Comparison of ENCODE assay signal across 12 cellular contexts in genomic region chr3:50138266-50139230, GRCh38. TPM values are rescaled to one million over a fixed set of nuclear protein-coding genes. Genes with fewer than 3 reads are reported as not detected.
DNase-seq lines count a peak whose midpoint lies in the region; ATAC-seq, FAIRE-seq and TF ChIP-seq lines count a peak whose summit lies in the region.
"Had no signal": no experiment of that assay in that cellular context is flagged by ENCODE, and none has a peak within 500 bp of the region (broad histone marks: within the 10 kb centered on the region; RNA-seq: fewer than 3 reads in every experiment).

No MANE protein-coding gene starts in this region.

- DNase-seq in NCI-H524 (lab: John Stamatoyannopoulos, UW) (peak; percentile 76 to 81), NCI-H524 treated with DMSO at 0.1 percent for 48 hours (lab: John Stamatoyannopoulos, UW) (no peak), NB4 (ENCODE audit: low read depth) (peak; percentile 31), GM12891 (ENCODE audit: insufficient read length, low spot score) (no peak), hepatic stellate cell (ENCODE audit: low spot score) (no peak)
- no peak for DNase-seq in naive thymus-derived CD8-positive, alpha-beta T cell
- DNase-seq: stimulated activated CD4-positive, alpha-beta T cell treated with anti-CD3 and anti-CD28 coated beads, Interleukin-4, amount 100 ng/mL, for 4 hours; T-helper 9 cell had no signal

- TF ChIP-seq POLR2A in NB4 (IDR thresholded peaks at IDR 0.05; ENCODE audit: extremely low read depth, insufficient read length) (no peak), GM12891 (IDR thresholded peaks at IDR 0.05; ENCODE audit: low read depth, low read length) (no peak)

- TF ChIP-seq CTCF in NB4 (IDR thresholded peaks at IDR 0.05; ENCODE audit: low read depth, low read length), result no peak
- TF ChIP-seq CTCF in nephron (IDR thresholded peaks at IDR 0.05; ENCODE audit: unreplicated experiment in 3 of 3), result no peak

- H3K27me3 Mint-ChIP-seq in activated T-helper 17 cell treated with anti-CD3 and anti-CD28 coated beads, Interleukin-2, amount 50 U/mL, for 72 hours, result no peaks in the 10 kb centered on the region
- peaks cover 3% of the 10 kb centered on the region for H3K27me3 Mint-ChIP-seq in nephron (ENCODE audit: low read depth)
- peaks cover 0 to 6% (median 0%) of the 10 kb centered on the region in 5 donors for H3K27me3 Mint-ChIP-seq in naive thymus-derived CD8-positive, alpha-beta T cell

- POLR2A ChIA-PET in naive thymus-derived CD8-positive, alpha-beta T cell (lab: Charles Lee), result no interaction called here

- FAIRE-seq in GM12891 (lab: Jason Lieb, UNC), result no peak

- H3K9me3 Mint-ChIP-seq in activated T-helper 17 cell treated with anti-CD3 and anti-CD28 coated beads, Interleukin-2, amount 50 U/mL, for 72 hours, result no peaks in the 10 kb centered on the region
- no peaks in the 10 kb centered on the region for H3K9me3 Mint-ChIP-seq in nephron
- H3K9me3 Mint-ChIP-seq in naive thymus-derived CD8-positive, alpha-beta T cell, result peaks cover 0 to 1% (median 0%) of the 10 kb centered on the region in 9 donors

- H3K4me3 ChIP-seq in NB4 (ENCODE audit: low read depth, low read length), result no peak overlapping the region

- H3K27ac Mint-ChIP-seq in activated T-helper 17 cell treated with anti-CD3 and anti-CD28 coated beads, Interleukin-2, amount 50 U/mL, for 72 hours, result peak overlapping the region; percentile 68
- peak overlapping the region; percentile 75 to 95 (median 92) for H3K27ac Mint-ChIP-seq in nephron
- peak overlapping the region in 2 of 10 donors; percentile 52 to 71 for H3K27ac Mint-ChIP-seq in naive thymus-derived CD8-positive, alpha-beta T cell

- H3K4me1 Mint-ChIP-seq in activated T-helper 17 cell treated with anti-CD3 and anti-CD28 coated beads, Interleukin-2, amount 50 U/mL, for 72 hours, result peaks cover 8% of the 10 kb centered on the region
- H3K4me1 Mint-ChIP-seq in nephron, result peaks cover 43% of the 10 kb centered on the region
- H3K4me1 Mint-ChIP-seq in naive thymus-derived CD8-positive, alpha-beta T cell, result peaks cover 2 to 12% (median 9%) of the 10 kb centered on the region in 4 donors

- no peaks in the 10 kb centered on the region for H3K36me3 Mint-ChIP-seq in activated T-helper 17 cell treated with anti-CD3 and anti-CD28 coated beads, Interleukin-2, amount 50 U/mL, for 72 hours (ENCODE audit: low read depth)
- H3K36me3 Mint-ChIP-seq in nephron (ENCODE audit: low read depth), result no peaks in the 10 kb centered on the region
- no peaks in the 10 kb centered on the region for H3K36me3 Mint-ChIP-seq in naive thymus-derived CD8-positive, alpha-beta T cell

- H3K4me3 Mint-ChIP-seq in activated T-helper 17 cell treated with anti-CD3 and anti-CD28 coated beads, Interleukin-2, amount 50 U/mL, for 72 hours, result no peak overlapping the region
- peak overlapping the region; percentile 27 to 79 (median 51) for H3K4me3 Mint-ChIP-seq in nephron
- H3K4me3 Mint-ChIP-seq in naive thymus-derived CD8-positive, alpha-beta T cell, result peak overlapping the region in 1 of 10 donors; percentile 38

- ATAC-seq in activated T-helper 17 cell treated with anti-CD3 and anti-CD28 coated beads, Interleukin-2, amount 50 U/mL, for 72 hours (replicated peaks), result no peak
- ATAC-seq in naive thymus-derived CD8-positive, alpha-beta T cell, result no peak

TF ChIP-seq in GM12891, 5 proteins besides CTCF, POLR2A, EP300 and RAD21:
- no peak for TF ChIP-seq POLR2AphosphoS5 (IDR thresholded peaks at IDR 0.05; ENCODE audit: low read depth, low read length)
- TF ChIP-seq POU2F2 (IDR thresholded peaks at IDR 0.05; ENCODE audit: low read depth, low read length), result no peak
- no peak for TF ChIP-seq TAF1 (IDR thresholded peaks at IDR 0.05; ENCODE audit: low read depth, low read length)
- TF ChIP-seq PAX5 (IDR thresholded peaks at IDR 0.05; ENCODE audit: insufficient read depth, low read length, severe bottlenecking), result no peak
- TF ChIP-seq SPI1 (IDR thresholded peaks at IDR 0.05; ENCODE audit: low read depth, low read length), result no peak

RNA-seq across cellular contexts. Expression of gene SEMA3F, which starts 16.6 kb away (rescaled TPM):
- 1 to 10 TPM in 1 of 2 donors, not detected in 1; 1.5 TPM for total RNA-seq in activated T-helper 17 cell treated with anti-CD3 and anti-CD28 coated beads, Interleukin-2, amount 50 U/mL, for 72 hours
- total RNA-seq in naive thymus-derived CD8-positive, alpha-beta T cell, result not detected
- polyA plus RNA-seq in naive thymus-derived CD8-positive, alpha-beta T cell, result not detected
- polyA plus RNA-seq in GM12891 (2012; ENCODE audit: low read depth, missing spikeins), result 0.19 TPM

RNA-seq across cellular contexts. Expression of gene RBM5, which starts 49.8 kb away (rescaled TPM):
- 100 to 1,000 TPM; 146 to 167 TPM for total RNA-seq in activated T-helper 17 cell treated with anti-CD3 and anti-CD28 coated beads, Interleukin-2, amount 50 U/mL, for 72 hours
- total RNA-seq in naive thymus-derived CD8-positive, alpha-beta T cell, result 100 to 1,000 TPM; 387 to 402 TPM
- 10 to 100 TPM; 19.7 to 46.1 (median 35.0) TPM for polyA plus RNA-seq in naive thymus-derived CD8-positive, alpha-beta T cell
- polyA plus RNA-seq in GM12891 (2012; ENCODE audit: low read depth, missing spikeins), result 67.4 TPM

RNA-seq across cellular contexts. Expression of gene GNAT1, which starts 52.9 kb away (rescaled TPM):
- not detected for total RNA-seq in activated T-helper 17 cell treated with anti-CD3 and anti-CD28 coated beads, Interleukin-2, amount 50 U/mL, for 72 hours
- not detected for total RNA-seq in naive thymus-derived CD8-positive, alpha-beta T cell
- not detected for polyA plus RNA-seq in naive thymus-derived CD8-positive, alpha-beta T cell
- polyA plus RNA-seq in GM12891 (2012; ENCODE audit: low read depth, missing spikeins), result not detected
- total RNA-seq: fibroblast of villous mesenchyme, urinary bladder had no signal
- polyA plus RNA-seq: urinary bladder had no signal

Comparison
In these comparisons a context has a peak if more than half of its experiments do, and no peak if none do; other contexts are left out.
1. DNase-seq: peak in NCI-H524 (2 of 2) and NB4 (single experiment); none in NCI-H524 treated with DMSO at 0.1 percent for 48 hours (single experiment), naive thymus-derived CD8-positive, alpha-beta T cell (0 of 10), GM12891 (single experiment) and hepatic stellate cell (single experiment).